ENCODE assay signal across 17 cellular contexts in genomic region chr2:43276517-43276931, GRCh38. TPM values are rescaled to one million over a fixed set of nuclear protein-coding genes. Genes with fewer than 3 reads are reported as not detected.
A peak's percentile ranks its signal among the peaks of the same experiment; 100 is the strongest.
DNase-seq lines count a peak whose midpoint lies in the region; ATAC-seq and TF ChIP-seq lines count a peak whose summit lies in the region.
"Had no signal": no experiment of that assay in that cellular context is flagged by ENCODE, and none has a peak within 500 bp of the region (broad histone marks: within the 10 kb centered on the region; RNA-seq: fewer than 3 reads in every experiment).

No MANE protein-coding gene starts in this region.

- no peaks in the 10 kb centered on the region for H3K27me3 ChIP-seq in muscle layer of colon (ENCODE audit: control insufficient read depth in 1 of 2, insufficient read depth in 2 of 2, low read length in 2 of 2)

- ATAC-seq in T-helper 17 cell (no peak), Right ventricle myocardium superior (ENCODE audit: poor library complexity) (peak; percentile 29), HG03045 (IDR thresholded peaks at IDR 0.05; ENCODE audit: unreplicated experiment) (no peak)
- ATAC-seq: activated CD8-positive, alpha-beta T cell treated with anti-CD3 and anti-CD28 coated beads for 36 hours had no signal

- H3K36me3 Mint-ChIP-seq in T-helper 17 cell (ENCODE audit: low read depth) (peaks cover 17% of the 10 kb centered on the region), type B pancreatic cell (peaks cover 18% of the 10 kb centered on the region)

- no peak for DNase-seq in T-helper 17 cell
- DNase-seq in Right ventricle myocardium superior = no peak
- no peak for DNase-seq in type B pancreatic cell (ENCODE audit: extremely low spot score, unreplicated experiment)
- no peak for DNase-seq in NCI-H2171 treated with DMSO at 0.1 percent for 48 hours (lab: John Stamatoyannopoulos, UW)
- DNase-seq in HK-2 (ENCODE audit: unreplicated experiment) = no peak
- DNase-seq in DMS114 treated with DMSO at 0.1 percent for 48 hours (lab: John Stamatoyannopoulos, UW; ENCODE audit: unreplicated experiment) = no peak
- DNase-seq: activated CD8-positive, alpha-beta T cell treated with anti-CD3 and anti-CD28 coated beads for 36 hours; Caco-2; effector memory CD4-positive, alpha-beta T cell; NCI-H526; nucleus accumbens; stimulated activated CD4-positive, alpha-beta T cell treated with anti-CD3 and anti-CD28 coated beads, Interleukin-4, amount 100 ng/mL, for 4 hours had no signal

- H3K27me3 Mint-ChIP-seq in T-helper 17 cell (no peaks in the 10 kb centered on the region), type B pancreatic cell (no peaks in the 10 kb centered on the region)
- H3K27me3 Mint-ChIP-seq: activated CD8-positive, alpha-beta T cell treated with anti-CD3 and anti-CD28 coated beads for 36 hours; activated naive CD4-positive, alpha-beta T cell treated with anti-CD3 and anti-CD28 coated beads, Interleukin-2, amount 50 U/mL, for 24 hours had no signal

- H3K4me1 ChIP-seq in muscle layer of colon (ENCODE audit: insufficient read depth, low read length) = peaks cover 41% of the 10 kb centered on the region
- H3K4me1 ChIP-seq: Caco-2 had no signal

- intact Hi-C loops in Right ventricle myocardium superior (cut with DNase I) = no loop called here

- TF ChIP-seq CTCF in type B pancreatic cell (conservative IDR thresholded peaks at IDR 0.05) = no peak

- H3K4me3 Mint-ChIP-seq in T-helper 17 cell (no peak overlapping the region), type B pancreatic cell (peak overlapping the region; percentile 37)
- H3K4me3 Mint-ChIP-seq: activated CD8-positive, alpha-beta T cell treated with anti-CD3 and anti-CD28 coated beads for 36 hours; activated naive CD4-positive, alpha-beta T cell treated with anti-CD3 and anti-CD28 coated beads, Interleukin-2, amount 50 U/mL, for 24 hours had no signal

- H3K27ac ChIP-seq in muscle layer of colon (ENCODE audit: low read depth, low read length) = peak overlapping the region; percentile 76
- H3K27ac ChIP-seq: HL-60, SK-N-MC had no signal

- H3K9ac ChIP-seq in muscle layer of colon (ENCODE audit: low read length) = no peak overlapping the region

- no peaks in the 10 kb centered on the region for H3K9me3 Mint-ChIP-seq in type B pancreatic cell
- H3K9me3 Mint-ChIP-seq: activated CD8-positive, alpha-beta T cell treated with anti-CD3 and anti-CD28 coated beads for 36 hours; activated naive CD4-positive, alpha-beta T cell treated with anti-CD3 and anti-CD28 coated beads, Interleukin-2, amount 50 U/mL, for 24 hours had no signal

- H3K4me1 Mint-ChIP-seq in T-helper 17 cell (peaks cover 17% of the 10 kb centered on the region), type B pancreatic cell (ENCODE audit: unreplicated experiment) (peaks cover 49% of the 10 kb centered on the region)
- H3K4me1 Mint-ChIP-seq: activated naive CD4-positive, alpha-beta T cell treated with anti-CD3 and anti-CD28 coated beads, Interleukin-2, amount 50 U/mL, for 24 hours had no signal

- H3K9me3 ChIP-seq in T-helper 17 cell (ENCODE audit: control insufficient read depth, low read length, poor library complexity, severe bottlenecking) = no peaks in the 10 kb centered on the region
- no peaks in the 10 kb centered on the region for H3K9me3 ChIP-seq in muscle layer of colon (ENCODE audit: low read length)
- H3K9me3 ChIP-seq: Caco-2 had no signal

- H3K27ac Mint-ChIP-seq in T-helper 17 cell = peak overlapping the region; percentile 59
- peak overlapping the region; percentile 80 for H3K27ac Mint-ChIP-seq in type B pancreatic cell
- H3K27ac Mint-ChIP-seq: activated CD8-positive, alpha-beta T cell treated with anti-CD3 and anti-CD28 coated beads for 36 hours; activated naive CD4-positive, alpha-beta T cell treated with anti-CD3 and anti-CD28 coated beads, Interleukin-2, amount 50 U/mL, for 24 hours had no signal

- H3K4me3 ChIP-seq in muscle layer of colon (ENCODE audit: low read depth in 1 of 2, low read length in 2 of 2) = peak overlapping the region in 1 of 2 donors; percentile 0
- H3K4me3 ChIP-seq: SK-N-MC had no signal

- H3K36me3 ChIP-seq in muscle layer of colon (ENCODE audit: insufficient read depth, low read length) = no peaks in the 10 kb centered on the region

RNA-seq across cellular contexts. Expression of gene ZFP36L2, which starts 50.1 kb away (rescaled TPM):
- total RNA-seq in T-helper 17 cell (100 to 1,000 TPM; 501 to 627 TPM), Right ventricle myocardium superior (45.0 TPM), type B pancreatic cell (ENCODE audit: low replicate concordance) (198 and 437 TPM in 2 replicates)
